ENCODE assay signal across 9 cellular contexts in genomic region chr15:31347067-31347975, GRCh38. TPM values are rescaled to one million over a fixed set of nuclear protein-coding genes. Genes with fewer than 3 reads are reported as not detected.
DNase-seq lines count a peak whose midpoint lies in the region; ATAC-seq lines count a peak whose summit lies in the region.
"Had no signal": no experiment of that assay in that cellular context is flagged by ENCODE, and none has a peak within 500 bp of the region (broad histone marks: within the 10 kb centered on the region; RNA-seq: fewer than 3 reads in every experiment).

No MANE protein-coding gene starts in this region.

- peaks cover 100% of the 10 kb centered on the region for H3K4me1 ChIP-seq in CD8-positive, alpha-beta memory T cell (ENCODE audit: insufficient read depth, low read length)

- H3K9me3 Mint-ChIP-seq in CD8-positive, alpha-beta memory T cell = peaks cover 0 to 2% (median 0%) of the 10 kb centered on the region in 5 donors

- ATAC-seq in HG03354 (IDR thresholded peaks at IDR 0.05; ENCODE audit: poor library complexity, severe bottlenecking, unreplicated experiment) = no peak
- no peak for ATAC-seq in HG03135 (IDR thresholded peaks at IDR 0.05; ENCODE audit: unreplicated experiment)

- H3K4me3 Mint-ChIP-seq in CD8-positive, alpha-beta memory T cell = peak overlapping the region; percentile 73 to 96 (median 92)

- peak overlapping the region; percentile 90 to 99 (median 96) for H3K27ac Mint-ChIP-seq in CD8-positive, alpha-beta memory T cell

- H3K9me3 ChIP-seq in CD8-positive, alpha-beta memory T cell (ENCODE audit: low read length) = no peaks in the 10 kb centered on the region
- H3K9me3 ChIP-seq: BE2C had no signal

- POLR2A ChIA-PET in CD8-positive, alpha-beta memory T cell (lab: Charles Lee) = interaction anchor here (0.7 to 11.0 kb wide), 10 partner anchors 9 to 137 kb away, joined by 3 to 145 read pairs (median 8); partner anchors contain the start of gene KLF13

- peaks cover 0 to 1% of the 10 kb centered on the region in 2 donors for H3K27me3 Mint-ChIP-seq in CD8-positive, alpha-beta memory T cell

- peak overlapping the region; percentile 75 for H3K27ac ChIP-seq in CD8-positive, alpha-beta memory T cell (ENCODE audit: low read depth, low read length)

- CTCF ChIA-PET in CD8-positive, alpha-beta memory T cell (lab: Charles Lee) = interaction anchor here (0.7 to 13.0 kb wide), 12 partner anchors 9 to 147 kb away, joined by 3 to 224 read pairs (median 7); partner anchors contain the start of gene KLF13

- H3K36me3 Mint-ChIP-seq in CD8-positive, alpha-beta memory T cell = peaks cover 0 to 61% (median 2%) of the 10 kb centered on the region in 3 donors

- peak; percentile 64 to 94 (median 88) for DNase-seq in CD8-positive, alpha-beta memory T cell
- DNase-seq in activated CD4-positive, alpha-beta T cell treated with anti-CD3 and anti-CD28 coated beads for 4 hours = peak; percentile 76
- peak; percentile 87 for DNase-seq in central memory CD4-positive, alpha-beta T cell
- peak; percentile 51 to 64 for DNase-seq in stimulated activated CD4-positive, alpha-beta T cell treated with anti-CD3 and anti-CD28 coated beads, Interleukin-1b, Interleukin-23, amount 100 ng/mL, for 4 hours (ENCODE audit: low read depth in 2 of 2)
- DNase-seq in COR-L47 (lab: John Stamatoyannopoulos, UW) = no peak
- no peak for DNase-seq in SW 1271 (lab: John Stamatoyannopoulos, UW)
- DNase-seq: BE2C had no signal

- peak overlapping the region; percentile 76 for H3K4me3 ChIP-seq in CD8-positive, alpha-beta memory T cell (ENCODE audit: low read length)

- peaks cover 7% of the 10 kb centered on the region for H3K36me3 ChIP-seq in CD8-positive, alpha-beta memory T cell (ENCODE audit: insufficient read depth, low read length)
- H3K36me3 ChIP-seq: BE2C had no signal

- no peaks in the 10 kb centered on the region for H3K27me3 ChIP-seq in CD8-positive, alpha-beta memory T cell (ENCODE audit: insufficient read depth, low read length, poor library complexity, severe bottlenecking)
- H3K27me3 ChIP-seq: BE2C had no signal

- peaks cover 99 to 100% (median 100%) of the 10 kb centered on the region in 3 donors for H3K4me1 Mint-ChIP-seq in CD8-positive, alpha-beta memory T cell

RNA-seq across cellular contexts. Expression of gene KLF13, which starts 20.7 kb away (rescaled TPM):
- 100 to 1,000 TPM; 145 to 147 TPM for total RNA-seq in CD8-positive, alpha-beta memory T cell
- polyA plus RNA-seq in CD8-positive, alpha-beta memory T cell = 109 TPM

Comparison
In these comparisons a context has a peak if more than half of its experiments do, and no peak if none do; other contexts are left out.
1. DNase-seq: peak in CD8-positive, alpha-beta memory T cell (5 of 5), activated CD4-positive, alpha-beta T cell treated with anti-CD3 and anti-CD28 coated beads for 4 hours (2 of 2), central memory CD4-positive, alpha-beta T cell (single experiment) and stimulated activated CD4-positive, alpha-beta T cell treated with anti-CD3 and anti-CD28 coated beads, Interleukin-1b, Interleukin-23, amount 100 ng/mL, for 4 hours (2 of 2); none in COR-L47 (single experiment) and SW 1271 (0 of 2).